10 cellular contexts compared by ENCODE assay signal in genomic region chr6:44226368-44227137, GRCh38. TPM values are rescaled to one million over a fixed set of nuclear protein-coding genes. Genes with fewer than 3 reads are reported as not detected.
DNase-seq lines count a peak whose midpoint lies in the region; ATAC-seq, FAIRE-seq and TF ChIP-seq lines count a peak whose summit lies in the region.
"Had no signal": no experiment of that assay in that cellular context is flagged by ENCODE, and none has a peak within 500 bp of the region (broad histone marks: within the 10 kb centered on the region; RNA-seq: fewer than 3 reads in every experiment).

No MANE protein-coding gene starts in this region.

- H3K79me2 ChIP-seq in H9 (ENCODE audit: insufficient read depth, low read length) (peaks cover 17% of the 10 kb centered on the region; the same call in 1 of the 2 replicates), GM12878 (ENCODE audit: control insufficient read depth, insufficient read depth, low read length) (peaks cover 31% of the 10 kb centered on the region)

- H2BK5ac ChIP-seq in H9 (ENCODE audit: insufficient read length, low read length): no peak overlapping the region

- ATAC-seq in GM12878 (no peak), HG02571 (IDR thresholded peaks at IDR 0.05; ENCODE audit: unreplicated experiment) (no peak), HG03280 (IDR thresholded peaks at IDR 0.05; ENCODE audit: unreplicated experiment) (no peak)

- RAD21 ChIA-PET in GM12878 (lab: Charles Lee; ENCODE audit: unreplicated experiment): interaction anchor here (1.7 to 4.5 kb wide), 2 partner anchors 9 to 51 kb away, joined by 4 to 21 read pairs; no protein-coding TSS in a partner anchor

- H3K4me1 Mint-ChIP-seq in H9 (peaks cover 41 to 52% of the 10 kb centered on the region in 2 experiments), neural crest cell (peaks cover 39% of the 10 kb centered on the region)

- H3K27me3 ChIP-seq in H9 (ENCODE audit: insufficient read depth, low read length) (no peaks in the 10 kb centered on the region), GM12878 (replicated peaks in 1 of 2; ENCODE audit: control insufficient read depth in 2 of 2, insufficient read depth in 2 of 2, low read length in 1 of 2) (no peaks in the 10 kb centered on the region)
- H3K27me3 ChIP-seq: pancreas had no signal

- peaks cover 14% of the 10 kb centered on the region; the same call in 1 of the 2 replicates for H3K4me1 ChIP-seq in H9 (ENCODE audit: insufficient read depth, low read length)
- H3K4me1 ChIP-seq in GM12878 (ENCODE audit: control insufficient read depth, insufficient read depth, low read length): peaks cover 22% of the 10 kb centered on the region

- H3K27ac ChIP-seq in H9 (ENCODE audit: insufficient read length, low read depth, low read length): no peak overlapping the region
- no peak overlapping the region for H3K27ac ChIP-seq in GM12878 (ENCODE audit: control insufficient read depth, insufficient read depth)
- H3K27ac ChIP-seq: pancreas had no signal

- no peak overlapping the region for H4K8ac ChIP-seq in H9 (replicated peaks; ENCODE audit: insufficient read length, low read depth, low read length)

- no peak for TF ChIP-seq EP300 in GM12878 (IDR thresholded peaks at IDR 0.05; ENCODE audit: borderline replicate concordance in 1 of 2, control insufficient read depth in 1 of 2, low read depth in 2 of 2, low read length in 2 of 2)

- H3K79me1 ChIP-seq in H9 (ENCODE audit: insufficient read depth, low read depth, low read length, poor library complexity, severe bottlenecking): peaks cover 17% of the 10 kb centered on the region

- H2AFZ ChIP-seq in H9 (ENCODE audit: low read length) (no peak overlapping the region), GM12878 (ENCODE audit: control insufficient read depth, low read depth, low read length) (no peak overlapping the region)

- no peak overlapping the region for H3K56ac ChIP-seq in H9 (ENCODE audit: insufficient read length, low read depth, low read length)

- H3K14ac ChIP-seq in H9 (ENCODE audit: insufficient read depth, low read length): no peak overlapping the region; the same call in 1 of the 2 replicates

- TF ChIP-seq RAD21 in GM12878 (IDR thresholded peaks at IDR 0.05; ENCODE audit: insufficient read depth, low read depth, low read length): no peak

- no peak overlapping the region for H2BK15ac ChIP-seq in H9 (ENCODE audit: low read depth, low read length)

- H3T11ph ChIP-seq in H9 (ENCODE audit: low read length): no peak overlapping the region

- H4K20me1 ChIP-seq in H9 (ENCODE audit: control insufficient read depth, insufficient read depth, insufficient read length): peaks cover 2% of the 10 kb centered on the region
- H4K20me1 ChIP-seq in GM12878 (ENCODE audit: control insufficient read depth, insufficient read depth): no peaks in the 10 kb centered on the region

- no peak for TF ChIP-seq POLR2A in GM12878 (IDR thresholded peaks at IDR 0.05; ENCODE audit: low read depth, low read length)

- H3K9me3 ChIP-seq in H9 (ENCODE audit: control insufficient read depth, low read depth, low read length): no peaks in the 10 kb centered on the region
- H3K9me3 ChIP-seq in GM12878 (replicated peaks; ENCODE audit: control insufficient read depth, insufficient read depth, low read length): no peaks in the 10 kb centered on the region
- H3K9me3 ChIP-seq: pancreas had no signal

- H3K27ac Mint-ChIP-seq in H9 (peak overlapping the region in 2 of 3 experiments; percentile 64 to 67; a peak in 2 of 7 replicates), neural crest cell (ENCODE audit: unreplicated experiment) (peak overlapping the region; percentile 50)

- no CpG with 5 or more reads among the region's 15 CpGs for whole genome bisulfite sequencing in H9 (ENCODE audit: extremely low coverage, insufficient read length, low lambda C conversion rate)
- 69% methylated on average over 15 of the region's 15 CpGs for WGBS in GM12878 (ENCODE audit: insufficient coverage, insufficient replicate concordance, low lambda C conversion rate, missing lambda C conversion rate)

- H4K91ac ChIP-seq in H9 (ENCODE audit: insufficient read length, low read depth, low read length): no peak overlapping the region

- CTCF ChIA-PET in GM12878 (lab: Yijun Ruan, JAX): interaction anchor here (2.0 to 6.0 kb wide), 4 partner anchors 10 to 53 kb away, joined by 8 to 95 read pairs (median 24); no protein-coding TSS in a partner anchor

- FAIRE-seq in GM12878 (lab: Jason Lieb, UNC): no peak
- FAIRE-seq: pancreas had no signal

- H3K4ac ChIP-seq in H9 (ENCODE audit: low read depth, low read length): no peak overlapping the region

- no peak for DNase-seq in H9
- no peak for DNase-seq in GM12878 (ENCODE audit: low read depth, low spot score)
- no peak for DNase-seq in neural crest cell (ENCODE audit: low read depth, low spot score)
- no peak for DNase-seq in stimulated activated CD4-positive, alpha-beta T cell treated with anti-CD3 and anti-CD28 coated beads, Interleukin-4, amount 100 ng/mL, for 24 hours
- DNase-seq: activated CD4-positive, alpha-beta T cell treated with anti-CD3 and anti-CD28 coated beads, Interleukin-2, amount 50 U/mL, for 48 hours; DMS153; NCI-H1694; pancreas had no signal

- no peak overlapping the region for H4K5ac ChIP-seq in H9 (ENCODE audit: insufficient read length, low read depth, low read length)

- no peak overlapping the region for H2AK5ac ChIP-seq in H9 (ENCODE audit: insufficient read length, low read length)

- TF ChIP-seq CTCF in H9 (conservative IDR thresholded peaks at IDR 0.05) (no peak), GM12878 (IDR thresholded peaks at IDR 0.05 in 2 of 3, conservative IDR thresholded peaks at IDR 0.05 in 1 of 3; ENCODE audit: control insufficient read depth in 2 of 3, extremely low read depth in 1 of 3, insufficient read depth in 1 of 3, low read depth in 3 of 3, low read length in 3 of 3) (no peak), neural crest cell (conservative IDR thresholded peaks at IDR 0.05) (no peak)

- no peak overlapping the region for H3K18ac ChIP-seq in H9 (ENCODE audit: insufficient read length, low read depth, low read length)

- H3K27me3 Mint-ChIP-seq in H9 (ENCODE audit: low read depth): peaks cover 1% of the 10 kb centered on the region; the same call in 1 of the 2 replicates
- H3K27me3 Mint-ChIP-seq in neural crest cell (ENCODE audit: low read depth): peaks cover 5% of the 10 kb centered on the region

- H3K4me3 ChIP-seq in GM12878: no peak overlapping the region
- H3K4me3 ChIP-seq: pancreas had no signal

- POLR2A ChIA-PET in GM12878 (lab: Charles Lee): interaction anchor here (0.5 to 2.9 kb wide), 5 partner anchors 8 to 593 kb away, joined by 3 to 27 read pairs (median 3); no protein-coding TSS in a partner anchor

- H3K36me3 ChIP-seq in GM12878 (ENCODE audit: control insufficient read depth in 2 of 2, insufficient read depth in 2 of 2, low read length in 1 of 2): peaks cover 0 to 11% of the 10 kb centered on the region in 2 experiments; a peak in 2 of 4 replicates

- no TSS peak for BruUV-seq in GM12878 (replicated peaks; lab: Mats Ljungman, UMichigan)

- intact Hi-C loops in GM12878 (cut with micrococcal nuclease; ENCODE audit: unreplicated experiment): no loop called here

- H3K36me3 Mint-ChIP-seq in H9 (ENCODE audit: insufficient read depth in 1 of 3, low read depth in 3 of 3): peaks cover 34 to 42% (median 35%) of the 10 kb centered on the region in 3 experiments
- no peaks in the 10 kb centered on the region for H3K36me3 Mint-ChIP-seq in neural crest cell (ENCODE audit: low read depth)

- H3K4me2 ChIP-seq in H9 (ENCODE audit: insufficient read depth, insufficient read length, low read length) (peak overlapping the region; percentile 28), GM12878 (ENCODE audit: control insufficient read depth, insufficient read depth) (no peak overlapping the region)

- in situ Hi-C loops in GM12878 (cut with MboI): no loop called here

- SMC1A ChIA-PET in GM12878 (lab: Charles Lee; ENCODE audit: uncharacterized antibody, unreplicated experiment): interaction anchor here (1.4 to 2.3 kb wide), 3 partner anchors 9 to 63 kb away, joined by 4 to 6 read pairs (median 6); no protein-coding TSS in a partner anchor

- H2BK12ac ChIP-seq in H9 (ENCODE audit: insufficient read length, low read depth, low read length): no peak overlapping the region

- no peak overlapping the region for H2BK20ac ChIP-seq in H9 (ENCODE audit: low read depth, low read length, poor library complexity, severe bottlenecking)

- no peaks in the 10 kb centered on the region; a peak in 1 of 5 replicates for H3K9me3 Mint-ChIP-seq in H9
- no peaks in the 10 kb centered on the region for H3K9me3 Mint-ChIP-seq in neural crest cell

- H3K23ac ChIP-seq in H9 (ENCODE audit: insufficient read length, low read depth, low read length): no peak overlapping the region

- H3K9ac ChIP-seq in H9 (ENCODE audit: extremely low read depth, insufficient read length, low read length): peak overlapping the region; percentile 9
- no peak overlapping the region for H3K9ac ChIP-seq in GM12878 (ENCODE audit: control insufficient read depth, insufficient read depth, low read length)

- peaks cover 14% of the 10 kb centered on the region for H3K23me2 ChIP-seq in H9 (ENCODE audit: insufficient read length, low read depth, low read length, poor library complexity, severe bottlenecking)

- H3K4me3 Mint-ChIP-seq in H9 (peak overlapping the region in 1 of 2 experiments; percentile 3; a peak in 1 of 5 replicates), neural crest cell (peak overlapping the region; percentile 67)

- no peak overlapping the region for H2BK120ac ChIP-seq in H9 (ENCODE audit: low read depth, low read length, poor library complexity, severe bottlenecking)

RNA-seq across cellular contexts. Expression of gene SLC29A1, which starts 3.2 kb away (rescaled TPM):
- 118 and 124 TPM in 2 replicates for total RNA-seq in H9 (2021)
- total RNA-seq in GM12878 (2013; cell fraction: nucleolus; rRNA removed): 127 and 138 TPM in 2 replicates
- total RNA-seq in GM12878 (2014; rRNA removed): 54.7 and 63.9 TPM in 2 replicates
- 33.2 and 34.6 TPM in 2 replicates for total RNA-seq in GM12878 (2014; rRNA removed; fragmentation: Illumina TruSeq; extraction: Trizol)
- 71.7 and 79.5 TPM in 2 replicates for total RNA-seq in GM12878 (2021)
- polyA plus RNA-seq in GM12878 (2011; ENCODE audit: low read depth): 29.0 TPM
- polyA plus RNA-seq in GM12878 (2011; rRNA removed): 64.1 and 132 TPM in 2 replicates
- 183 and 202 TPM in 2 replicates for polyA plus RNA-seq in GM12878 (2011; cell fraction: cytosol; rRNA removed)
- 406 and 468 TPM in 2 replicates for polyA plus RNA-seq in GM12878 (2011; cell fraction: nucleus; rRNA removed)
- polyA plus RNA-seq in GM12878 (2012): 48.6 and 53.5 TPM in 2 replicates
- 64.8 and 111 TPM in 2 replicates for polyA plus RNA-seq in GM12878 (2014; fragmentation: Illumina TruSeq; extraction: Trizol)
- polyA plus RNA-seq in GM12878 (2014; fragmentation: Nextera tagmentation; extraction: Ambion mirVana): 10 to 100 TPM in 1 of 2 experiments, 1 to 10 TPM in 1; 10.0 to 15.7 TPM
- polyA plus RNA-seq in GM12878 (2014; rRNA removed): 120 and 121 TPM in 2 replicates
- 100 to 1,000 TPM; 107 to 111 TPM for polyA plus RNA-seq in GM12878 (2016; fragmentation: Nextera tagmentation; extraction: Ambion mirVana)
- polyA minus RNA-seq in GM12878 (2011; rRNA and poly(A)+ RNA removed): 158 and 166 TPM in 2 replicates
- 37.8 and 38.3 TPM in 2 replicates for polyA minus RNA-seq in GM12878 (2011; cell fraction: cytosol; rRNA and poly(A)+ RNA removed)
- 58.9 and 105 TPM in 2 replicates for polyA minus RNA-seq in GM12878 (2011; cell fraction: nucleus; rRNA and poly(A)+ RNA removed)
- 54.8 and 55.0 TPM in 2 replicates for total RNA-seq in neural crest cell

RNA-seq across cellular contexts. Expression of gene MYMX, which starts 9.8 kb away (rescaled TPM):
- total RNA-seq in H9 (2021) (1.1 and 1.8 TPM in 2 replicates), GM12878 (2014; rRNA removed) (0.16 TPM in 1 of 2 replicates, not detected in the other), GM12878 (2014; rRNA removed; fragmentation: Illumina TruSeq; extraction: Trizol) (not detected in 2 replicates), GM12878 (2021) (not detected in 2 replicates), neural crest cell (not detected in 2 replicates)
- not detected in 2 replicates for total RNA-seq in GM12878 (2013; cell fraction: nucleolus; rRNA removed)
- polyA plus RNA-seq in GM12878 (2011; ENCODE audit: low read depth): not detected
- polyA plus RNA-seq in GM12878 (2011; rRNA removed) (not detected in 2 replicates), GM12878 (2014; fragmentation: Illumina TruSeq; extraction: Trizol) (not detected in 2 replicates), GM12878 (2014; fragmentation: Nextera tagmentation; extraction: Ambion mirVana) (not detected), GM12878 (2014; rRNA removed) (0.18 TPM in 1 of 2 replicates, not detected in the other), GM12878 (2016; fragmentation: Nextera tagmentation; extraction: Ambion mirVana) (not detected)
- 0.12 and 0.30 TPM in 2 replicates for polyA plus RNA-seq in GM12878 (2011; cell fraction: cytosol; rRNA removed)
- polyA plus RNA-seq in GM12878 (2011; cell fraction: nucleus; rRNA removed): not detected in 2 replicates
- not detected in 2 replicates for polyA plus RNA-seq in GM12878 (2012)
- not detected in 2 replicates for polyA minus RNA-seq in GM12878 (2011; rRNA and poly(A)+ RNA removed)
- polyA minus RNA-seq in GM12878 (2011; cell fraction: cytosol; rRNA and poly(A)+ RNA removed): not detected in 2 replicates
- polyA minus RNA-seq in GM12878 (2011; cell fraction: nucleus; rRNA and poly(A)+ RNA removed): not detected in 2 replicates

RNA-seq across cellular contexts. Expression of gene HSP90AB1, which starts 20.3 kb away (rescaled TPM):
- total RNA-seq in H9 (2021): 1,986 and 2,056 TPM in 2 replicates
- total RNA-seq in GM12878 (2013; cell fraction: nucleolus; rRNA removed): 295 and 318 TPM in 2 replicates
- total RNA-seq in GM12878 (2014; rRNA removed): 1,125 and 1,245 TPM in 2 replicates
- 1,212 and 1,260 TPM in 2 replicates for total RNA-seq in GM12878 (2014; rRNA removed; fragmentation: Illumina TruSeq; extraction: Trizol)
- 1,166 and 1,167 TPM in 2 replicates for total RNA-seq in GM12878 (2021)
- 830 TPM for polyA plus RNA-seq in GM12878 (2011; ENCODE audit: low read depth)
- polyA plus RNA-seq in GM12878 (2011; rRNA removed): 1,290 and 1,505 TPM in 2 replicates
- 1,040 and 1,248 TPM in 2 replicates for polyA plus RNA-seq in GM12878 (2011; cell fraction: cytosol; rRNA removed)
- polyA plus RNA-seq in GM12878 (2011; cell fraction: nucleus; rRNA removed): 565 and 804 TPM in 2 replicates
- 750 and 926 TPM in 2 replicates for polyA plus RNA-seq in GM12878 (2012)
- polyA plus RNA-seq in GM12878 (2014; fragmentation: Illumina TruSeq; extraction: Trizol): 1,676 and 1,846 TPM in 2 replicates
- 1,000 to 10,000 TPM; 1,089 to 1,682 TPM for polyA plus RNA-seq in GM12878 (2014; fragmentation: Nextera tagmentation; extraction: Ambion mirVana)
- 960 and 988 TPM in 2 replicates for polyA plus RNA-seq in GM12878 (2014; rRNA removed)
- polyA plus RNA-seq in GM12878 (2016; fragmentation: Nextera tagmentation; extraction: Ambion mirVana): 1,000 to 10,000 TPM; 1,078 to 1,109 TPM
- polyA minus RNA-seq in GM12878 (2011; rRNA and poly(A)+ RNA removed): 1,120 and 1,147 TPM in 2 replicates
- polyA minus RNA-seq in GM12878 (2011; cell fraction: cytosol; rRNA and poly(A)+ RNA removed): 408 and 462 TPM in 2 replicates
- polyA minus RNA-seq in GM12878 (2011; cell fraction: nucleus; rRNA and poly(A)+ RNA removed): 114 and 165 TPM in 2 replicates
- 1,508 and 1,541 TPM in 2 replicates for total RNA-seq in neural crest cell

RNA-seq across cellular contexts. Expression of gene SLC35B2, which starts 30.8 kb away (rescaled TPM):
- total RNA-seq in H9 (2021) (34.5 and 36.1 TPM in 2 replicates), GM12878 (2014; rRNA removed) (34.1 and 35.1 TPM in 2 replicates), GM12878 (2014; rRNA removed; fragmentation: Illumina TruSeq; extraction: Trizol) (24.3 and 25.1 TPM in 2 replicates), GM12878 (2021) (33.5 and 35.8 TPM in 2 replicates), neural crest cell (70.5 and 77.7 TPM in 2 replicates)
- total RNA-seq in GM12878 (2013; cell fraction: nucleolus; rRNA removed): 34.4 and 37.1 TPM in 2 replicates
- polyA plus RNA-seq in GM12878 (2011; ENCODE audit: low read depth): 23.1 TPM
- polyA plus RNA-seq in GM12878 (2011; rRNA removed) (19.7 and 32.2 TPM in 2 replicates), GM12878 (2014; fragmentation: Illumina TruSeq; extraction: Trizol) (23.9 and 35.2 TPM in 2 replicates), GM12878 (2014; fragmentation: Nextera tagmentation; extraction: Ambion mirVana) (10 to 100 TPM; 11.3 to 14.9 TPM), GM12878 (2014; rRNA removed) (45.2 and 45.4 TPM in 2 replicates), GM12878 (2016; fragmentation: Nextera tagmentation; extraction: Ambion mirVana) (10 to 100 TPM; 39.5 to 40.8 TPM)
- polyA plus RNA-seq in GM12878 (2011; cell fraction: cytosol; rRNA removed): 48.8 and 53.9 TPM in 2 replicates
- 89.8 and 144 TPM in 2 replicates for polyA plus RNA-seq in GM12878 (2011; cell fraction: nucleus; rRNA removed)
- polyA plus RNA-seq in GM12878 (2012): 38.5 and 38.9 TPM in 2 replicates
- polyA minus RNA-seq in GM12878 (2011; rRNA and poly(A)+ RNA removed): 17.3 and 33.3 TPM in 2 replicates
- 5.2 and 7.0 TPM in 2 replicates for polyA minus RNA-seq in GM12878 (2011; cell fraction: cytosol; rRNA and poly(A)+ RNA removed)
- 19.7 and 27.3 TPM in 2 replicates for polyA minus RNA-seq in GM12878 (2011; cell fraction: nucleus; rRNA and poly(A)+ RNA removed)

RNA-seq across cellular contexts. Expression of gene NFKBIE, which starts 38.8 kb away (rescaled TPM):
- total RNA-seq in H9 (2021) (9.7 and 12.1 TPM in 2 replicates), GM12878 (2014; rRNA removed) (45.1 and 47.0 TPM in 2 replicates), GM12878 (2014; rRNA removed; fragmentation: Illumina TruSeq; extraction: Trizol) (39.5 and 43.2 TPM in 2 replicates), GM12878 (2021) (53.6 and 57.0 TPM in 2 replicates), neural crest cell (16.1 and 20.2 TPM in 2 replicates)
- 127 and 202 TPM in 2 replicates for total RNA-seq in GM12878 (2013; cell fraction: nucleolus; rRNA removed)
- polyA plus RNA-seq in GM12878 (2011; ENCODE audit: low read depth): 13.6 TPM
- polyA plus RNA-seq in GM12878 (2011; rRNA removed) (106 and 126 TPM in 2 replicates), GM12878 (2014; fragmentation: Illumina TruSeq; extraction: Trizol) (34.5 and 38.1 TPM in 2 replicates), GM12878 (2014; fragmentation: Nextera tagmentation; extraction: Ambion mirVana) (10 to 100 TPM; 10.4 to 26.0 TPM), GM12878 (2014; rRNA removed) (52.4 and 60.3 TPM in 2 replicates), GM12878 (2016; fragmentation: Nextera tagmentation; extraction: Ambion mirVana) (10 to 100 TPM; 30.4 to 30.6 TPM)
- polyA plus RNA-seq in GM12878 (2011; cell fraction: cytosol; rRNA removed): 111 and 125 TPM in 2 replicates
- polyA plus RNA-seq in GM12878 (2011; cell fraction: nucleus; rRNA removed): 154 TPM in 2 replicates
- polyA plus RNA-seq in GM12878 (2012): 36.7 and 71.2 TPM in 2 replicates
- polyA minus RNA-seq in GM12878 (2011; rRNA and poly(A)+ RNA removed): 61.6 and 113 TPM in 2 replicates
- polyA minus RNA-seq in GM12878 (2011; cell fraction: cytosol; rRNA and poly(A)+ RNA removed): 36.5 and 58.5 TPM in 2 replicates
- polyA minus RNA-seq in GM12878 (2011; cell fraction: nucleus; rRNA and poly(A)+ RNA removed): 67.9 and 93.8 TPM in 2 replicates
